ENCODE assay signal across 2 cellular contexts in the genomic region with DNA sequence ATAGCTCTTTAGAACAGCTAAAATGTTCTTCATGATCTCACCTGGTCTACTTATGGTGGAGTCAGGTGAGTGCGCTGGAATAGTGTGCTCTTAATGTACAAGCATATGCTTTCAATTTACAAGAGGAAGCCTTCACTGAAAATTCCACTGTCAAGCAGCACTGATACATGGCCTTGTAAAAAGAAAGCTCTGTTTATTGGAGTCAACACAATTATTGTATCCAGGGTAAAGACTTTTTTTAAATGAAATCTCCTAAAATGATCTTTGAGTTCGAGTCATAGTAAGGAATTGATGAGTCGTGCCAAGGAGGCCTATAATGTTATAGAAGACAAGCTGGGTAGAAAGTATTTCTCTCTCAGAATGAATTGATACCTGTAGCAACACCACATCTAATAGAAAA.
A peak's percentile ranks its signal among the peaks of the same experiment; 100 is the strongest.
TF ChIP-seq lines count a peak whose summit lies in the region.

No MANE protein-coding gene starts in this region.

TF ChIP-seq in SK-N-SH treated with all-trans-retinoic acid at 6 μM for 48 hours, 23 proteins besides CTCF, POLR2A, EP300 and RAD21:
- no peak for TF ChIP-seq OSR1 (CRISPR knock-in tag; IDR thresholded peaks at IDR 0.05)
- peak; percentile 63 for TF ChIP-seq ISL1 (CRISPR knock-in tag; IDR thresholded peaks at IDR 0.05)
- TF ChIP-seq SNAI2 (CRISPR knock-in tag; IDR thresholded peaks at IDR 0.05): no peak

TF ChIP-seq in WTC11, 78 proteins besides CTCF, POLR2A, EP300 and RAD21:
- TF ChIP-seq EMX1 (CRISPR knock-in tag; IDR thresholded peaks at IDR 0.05) (no peak), MAX (CRISPR knock-in tag; IDR thresholded peaks at IDR 0.05) (no peak), ZNF425 (CRISPR knock-in tag; conservative IDR thresholded peaks at IDR 0.05) (no peak), HMGA2 (CRISPR knock-in tag; IDR thresholded peaks at IDR 0.05) (no peak), ZMAT4 (CRISPR knock-in tag; IDR thresholded peaks at IDR 0.05) (no peak), FOXJ3 (CRISPR knock-in tag; IDR thresholded peaks at IDR 0.05; ENCODE audit: borderline replicate concordance) (no peak), ESRRA (CRISPR knock-in tag; IDR thresholded peaks at IDR 0.05; ENCODE audit: borderline replicate concordance) (no peak)
- TF ChIP-seq, protein P1, sequence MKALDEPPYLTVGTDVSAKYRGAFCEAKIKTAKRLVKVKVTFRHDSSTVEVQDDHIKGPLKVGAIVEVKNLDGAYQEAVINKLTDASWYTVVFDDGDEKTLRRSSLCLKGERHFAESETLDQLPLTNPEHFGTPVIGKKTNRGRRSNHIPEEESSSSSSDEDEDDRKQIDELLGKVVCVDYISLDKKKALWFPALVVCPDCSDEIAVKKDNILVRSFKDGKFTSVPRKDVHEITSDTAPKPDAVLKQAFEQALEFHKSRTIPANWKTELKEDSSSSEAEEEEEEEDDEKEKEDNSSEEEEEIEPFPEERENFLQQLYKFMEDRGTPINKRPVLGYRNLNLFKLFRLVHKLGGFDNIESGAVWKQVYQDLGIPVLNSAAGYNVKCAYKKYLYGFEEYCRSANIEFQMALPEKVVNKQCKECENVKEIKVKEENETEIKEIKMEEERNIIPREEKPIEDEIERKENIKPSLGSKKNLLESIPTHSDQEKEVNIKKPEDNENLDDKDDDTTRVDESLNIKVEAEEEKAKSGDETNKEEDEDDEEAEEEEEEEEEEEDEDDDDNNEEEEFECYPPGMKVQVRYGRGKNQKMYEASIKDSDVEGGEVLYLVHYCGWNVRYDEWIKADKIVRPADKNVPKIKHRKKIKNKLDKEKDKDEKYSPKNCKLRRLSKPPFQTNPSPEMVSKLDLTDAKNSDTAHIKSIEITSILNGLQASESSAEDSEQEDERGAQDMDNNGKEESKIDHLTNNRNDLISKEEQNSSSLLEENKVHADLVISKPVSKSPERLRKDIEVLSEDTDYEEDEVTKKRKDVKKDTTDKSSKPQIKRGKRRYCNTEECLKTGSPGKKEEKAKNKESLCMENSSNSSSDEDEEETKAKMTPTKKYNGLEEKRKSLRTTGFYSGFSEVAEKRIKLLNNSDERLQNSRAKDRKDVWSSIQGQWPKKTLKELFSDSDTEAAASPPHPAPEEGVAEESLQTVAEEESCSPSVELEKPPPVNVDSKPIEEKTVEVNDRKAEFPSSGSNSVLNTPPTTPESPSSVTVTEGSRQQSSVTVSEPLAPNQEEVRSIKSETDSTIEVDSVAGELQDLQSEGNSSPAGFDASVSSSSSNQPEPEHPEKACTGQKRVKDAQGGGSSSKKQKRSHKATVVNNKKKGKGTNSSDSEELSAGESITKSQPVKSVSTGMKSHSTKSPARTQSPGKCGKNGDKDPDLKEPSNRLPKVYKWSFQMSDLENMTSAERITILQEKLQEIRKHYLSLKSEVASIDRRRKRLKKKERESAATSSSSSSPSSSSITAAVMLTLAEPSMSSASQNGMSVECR (CRISPR knock-in tag; IDR thresholded peaks at IDR 0.05; ENCODE audit: borderline replicate concordance): no peak
